In the genomic region with DNA sequence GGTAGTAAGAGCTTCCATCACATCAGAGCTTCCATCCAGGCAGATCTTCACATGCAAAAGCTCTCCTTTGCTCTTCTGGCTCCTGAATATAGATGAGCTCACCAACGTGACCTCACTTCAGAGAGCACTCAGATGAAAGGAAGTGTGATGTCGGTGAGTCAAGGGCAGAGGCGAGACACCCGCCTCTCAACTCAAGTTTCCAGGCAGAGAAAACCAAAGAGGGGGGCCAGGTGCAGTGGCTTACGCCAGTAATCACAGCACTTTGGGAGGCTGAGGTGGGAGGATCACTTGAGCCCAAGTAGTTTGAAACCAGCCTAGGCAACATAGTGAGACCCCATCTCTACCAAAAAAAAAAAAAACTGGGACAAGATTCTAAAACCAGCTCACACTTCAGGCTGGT, we compare ENCODE assay signal across 9 cellular contexts.
DNase-seq lines count a peak whose midpoint lies in the region; ATAC-seq and TF ChIP-seq lines count a peak whose summit lies in the region.
"Had no signal": no experiment of that assay in that cellular context is flagged by ENCODE, and none has a peak within 500 bp of the region (broad histone marks: within the 10 kb centered on the region; RNA-seq: fewer than 3 reads in every experiment).

No MANE protein-coding gene starts in this region.

- TF ChIP-seq CTCF in BE2C (IDR thresholded peaks at IDR 0.05; ENCODE audit: low read depth, low read length), result no peak

- H3K4me3 ChIP-seq in skeletal muscle tissue (ENCODE audit: low read length in 3 of 3) (no peak overlapping the region), BE2C (ENCODE audit: low read depth, low read length) (no peak overlapping the region)

- peaks cover 0 to 4% (median 0%) of the 10 kb centered on the region in 3 donors for H3K4me1 ChIP-seq in skeletal muscle tissue (ENCODE audit: control insufficient read depth in 3 of 3, insufficient read depth in 3 of 3, low read length in 3 of 3)
- no peaks in the 10 kb centered on the region for H3K4me1 ChIP-seq in BE2C

- peak overlapping the region; percentile 97 for H3K27ac ChIP-seq in epithelial cell of prostate
- H3K27ac ChIP-seq in skeletal muscle tissue (ENCODE audit: low read depth, low read length), result peak overlapping the region; percentile 52

- peak; percentile 39 to 80 for DNase-seq in activated CD4-positive, alpha-beta T cell treated with anti-CD3 and anti-CD28 coated beads, Interleukin-2, amount 50 U/mL, for 24 hours (ENCODE audit: low read depth in 1 of 2, low spot score in 1 of 2)
- peak; percentile 85 for DNase-seq in epithelial cell of prostate (ENCODE audit: low read depth, low spot score)
- no peak for DNase-seq in BE2C
- no peak for DNase-seq in HuH-7 (ENCODE audit: low spot score)
- no peak for DNase-seq in occipital lobe (lab: John Stamatoyannopoulos, UW)
- DNase-seq: stimulated activated naive B cell treated with anti-CD40 and anti-IgM and Interleukin-4, amounts not matched to agents 10 μg/mL and 1 μg/mL and 100 μg/mL, for 72 hours had no signal

- peak; percentile 58 for ATAC-seq in GM18498 (IDR thresholded peaks at IDR 0.05; ENCODE audit: unreplicated experiment)
- ATAC-seq in HG03521 (IDR thresholded peaks at IDR 0.05; ENCODE audit: unreplicated experiment), result peak; percentile 70

- H3K27me3 ChIP-seq in skeletal muscle tissue (ENCODE audit: control insufficient read depth in 3 of 3, insufficient read depth in 3 of 3, low read length in 3 of 3) (no peaks in the 10 kb centered on the region), BE2C (no peaks in the 10 kb centered on the region)

- H3K36me3 ChIP-seq in skeletal muscle tissue (ENCODE audit: control insufficient read depth in 3 of 3, insufficient read depth in 3 of 3, low read length in 3 of 3) (no peaks in the 10 kb centered on the region), BE2C (no peaks in the 10 kb centered on the region)

- H3K9me3 ChIP-seq in skeletal muscle tissue (ENCODE audit: control insufficient read depth in 3 of 3, low read length in 3 of 3) (no peaks in the 10 kb centered on the region), BE2C (no peaks in the 10 kb centered on the region)

- no peak overlapping the region for H3K9ac ChIP-seq in skeletal muscle tissue (ENCODE audit: low read depth in 1 of 3, low read length in 3 of 3)

Comparison
In these comparisons a context has a peak if more than half of its experiments do, and no peak if none do; other contexts are left out.
1. DNase-seq: peak in activated CD4-positive, alpha-beta T cell treated with anti-CD3 and anti-CD28 coated beads, Interleukin-2, amount 50 U/mL, for 24 hours (2 of 2) and epithelial cell of prostate (single experiment); none in BE2C (single experiment), HuH-7 (single experiment) and occipital lobe (single experiment).